In the genomic region with DNA sequence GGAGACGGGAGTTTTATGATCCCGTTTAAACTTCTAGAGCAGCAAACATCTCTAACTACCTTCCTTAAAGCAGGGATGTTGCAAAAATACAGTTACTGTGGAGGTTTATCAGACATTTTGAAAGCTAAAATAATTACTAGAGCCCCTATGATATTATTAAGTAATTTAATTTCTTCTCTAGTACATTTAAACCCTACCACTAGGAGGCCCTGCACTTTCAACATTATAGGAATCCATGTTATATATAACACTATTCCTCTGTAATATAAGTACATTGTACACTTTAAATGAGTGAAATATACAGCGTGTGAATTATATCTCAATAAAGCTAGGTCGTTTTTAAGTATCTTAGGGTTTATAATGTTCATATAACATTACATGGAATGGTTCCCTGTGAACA, we compare ENCODE assay signal across 14 cellular contexts. TPM values are rescaled to one million over a fixed set of nuclear protein-coding genes. Genes with fewer than 3 reads are reported as not detected.
DNase-seq lines count a peak whose midpoint lies in the region; ATAC-seq, FAIRE-seq and TF ChIP-seq lines count a peak whose summit lies in the region.
"Had no signal": no experiment of that assay in that cellular context is flagged by ENCODE, and none has a peak within 500 bp of the region (broad histone marks: within the 10 kb centered on the region; RNA-seq: fewer than 3 reads in every experiment).

No MANE protein-coding gene starts in this region.

- H3K36me3 ChIP-seq in BE2C (no peaks in the 10 kb centered on the region; the same call in 1 of the 2 replicates), GM12878 (ENCODE audit: control insufficient read depth in 2 of 2, insufficient read depth in 2 of 2, low read length in 1 of 2) (peaks cover 0 to 3% of the 10 kb centered on the region in 2 experiments; a peak in 1 of 4 replicates), right lobe of liver (no peaks in the 10 kb centered on the region), gastroesophageal sphincter (peaks cover 0 to 44% of the 10 kb centered on the region in 2 donors)
- H3K36me3 ChIP-seq: uterus had no signal

- no peak for DNase-seq in BE2C
- peak; percentile 12 for DNase-seq in HT-29 (ENCODE audit: low spot score)
- DNase-seq in GM12878 (ENCODE audit: low read depth, low spot score) = no peak
- no peak for DNase-seq in right lobe of liver
- DNase-seq in NCI-H2107 (lab: John Stamatoyannopoulos, UW) = no peak
- no peak for DNase-seq in SHP77 (lab: John Stamatoyannopoulos, UW)
- DNase-seq in RKO (ENCODE audit: low spot score) = no peak
- DNase-seq: NCI-H1092 treated with DMSO at 0.1 percent for 48 hours, spleen, uterus had no signal

- in situ Hi-C loops in GM12878 (cut with MboI) = no loop called here

- POLR2A ChIA-PET in GM12878 (lab: Charles Lee) = no interaction called here

- H3K4me3 ChIP-seq in BE2C (ENCODE audit: low read depth, low read length) (no peak overlapping the region), GM12878 (no peak overlapping the region), right lobe of liver (no peak overlapping the region), gastroesophageal sphincter (no peak overlapping the region)
- H3K4me3 ChIP-seq: spleen, uterus had no signal

- TF ChIP-seq CTCF in BE2C (IDR thresholded peaks at IDR 0.05; ENCODE audit: low read depth, low read length) (peak; percentile 20; the same call in 1 of the 2 replicates), GM12878 (IDR thresholded peaks at IDR 0.05 in 2 of 3, conservative IDR thresholded peaks at IDR 0.05 in 1 of 3; ENCODE audit: control insufficient read depth in 2 of 3, extremely low read depth in 1 of 3, insufficient read depth in 1 of 3, low read depth in 3 of 3, low read length in 3 of 3) (peak in 2 of 3 experiments; percentile 13 to 14; a peak in 2 of 6 replicates), right lobe of liver (IDR thresholded peaks at IDR 0.05) (peak in 3 of 4 donors; percentile 7 to 30 (median 25)), gastroesophageal sphincter (IDR thresholded peaks at IDR 0.05) (peak in 2 of 4 experiments; percentile 14 to 29)

- no peak overlapping the region for H3K27ac ChIP-seq in GM12878 (ENCODE audit: control insufficient read depth, insufficient read depth)
- no peak overlapping the region for H3K27ac ChIP-seq in right lobe of liver
- H3K27ac ChIP-seq in gastroesophageal sphincter = peak overlapping the region in 1 of 4 donors; percentile 53
- H3K27ac ChIP-seq: HL-60, spleen had no signal

- TF ChIP-seq EP300 in GM12878 (IDR thresholded peaks at IDR 0.05; ENCODE audit: borderline replicate concordance in 1 of 2, control insufficient read depth in 1 of 2, low read depth in 2 of 2, low read length in 2 of 2) (no peak), gastroesophageal sphincter (IDR thresholded peaks at IDR 0.05) (no peak)

- RAD21 ChIA-PET in GM12878 (lab: Charles Lee; ENCODE audit: unreplicated experiment) = no interaction called here

- no peak for TF ChIP-seq RAD21 in GM12878 (IDR thresholded peaks at IDR 0.05; ENCODE audit: insufficient read depth, low read depth, low read length)

- FAIRE-seq in GM12878 (lab: Jason Lieb, UNC) = no peak
- FAIRE-seq: D721Med, endometrium had no signal

- H3K4me2 ChIP-seq in GM12878 (ENCODE audit: control insufficient read depth, insufficient read depth) = no peak overlapping the region

- H3K9ac ChIP-seq in GM12878 (ENCODE audit: control insufficient read depth, insufficient read depth, low read length) = no peak overlapping the region

- ATAC-seq in GM12878 = peak; percentile 59
- no peak for ATAC-seq in right lobe of liver
- ATAC-seq in gastroesophageal sphincter = no peak

- CTCF ChIA-PET in GM12878 (lab: Yijun Ruan, JAX) = interaction anchor here (0.6 to 3.2 kb wide), 5 partner anchors 8 to 319 kb away, joined by 3 to 12 read pairs (median 3); no protein-coding TSS in a partner anchor

- WGBS in GM12878 (ENCODE audit: insufficient coverage, insufficient replicate concordance, low lambda C conversion rate, missing lambda C conversion rate) = 64% methylated on average over 4 of the region's 4 CpGs
- 92% methylated on average over 4 of the region's 4 CpGs for WGBS in right lobe of liver (ENCODE audit: insufficient coverage, low coverage, low lambda C conversion rate, missing lambda C conversion rate)
- WGBS in gastroesophageal sphincter (ENCODE audit: low coverage in 1 of 2), 2 donors = 45 to 69% methylated on average over 4 of the region's 4 CpGs

- no peaks in the 10 kb centered on the region for H3K79me2 ChIP-seq in GM12878 (ENCODE audit: control insufficient read depth, insufficient read depth, low read length)

- H2AFZ ChIP-seq in GM12878 (ENCODE audit: control insufficient read depth, low read depth, low read length) = no peak overlapping the region

- H3K9me3 ChIP-seq in BE2C (no peaks in the 10 kb centered on the region), GM12878 (replicated peaks; ENCODE audit: control insufficient read depth, insufficient read depth, low read length) (no peaks in the 10 kb centered on the region), right lobe of liver (no peaks in the 10 kb centered on the region), gastroesophageal sphincter (no peaks in the 10 kb centered on the region)
- H3K9me3 ChIP-seq: spleen, uterus had no signal

- SMC1A ChIA-PET in GM12878 (lab: Charles Lee; ENCODE audit: uncharacterized antibody, unreplicated experiment) = interaction anchor here (1.3 to 1.6 kb wide), 2 partner anchors 8 to 319 kb away, joined by 3 to 8 read pairs; no protein-coding TSS in a partner anchor

- H3K27me3 ChIP-seq in BE2C = no peaks in the 10 kb centered on the region
- no peaks in the 10 kb centered on the region for H3K27me3 ChIP-seq in GM12878 (replicated peaks in 1 of 2; ENCODE audit: control insufficient read depth in 2 of 2, insufficient read depth in 2 of 2, low read length in 1 of 2)
- H3K27me3 ChIP-seq in right lobe of liver = no peaks in the 10 kb centered on the region
- no peaks in the 10 kb centered on the region for H3K27me3 ChIP-seq in gastroesophageal sphincter
- H3K27me3 ChIP-seq: spleen, uterus had no signal

- no TSS peak for BruUV-seq in GM12878 (replicated peaks; lab: Mats Ljungman, UMichigan)

- no peaks in the 10 kb centered on the region for H4K20me1 ChIP-seq in GM12878 (ENCODE audit: control insufficient read depth, insufficient read depth)

- H3K4me1 ChIP-seq in BE2C (no peaks in the 10 kb centered on the region), GM12878 (ENCODE audit: control insufficient read depth, insufficient read depth, low read length) (no peaks in the 10 kb centered on the region), right lobe of liver (no peaks in the 10 kb centered on the region), gastroesophageal sphincter (peaks cover 0 to 45% (median 5%) of the 10 kb centered on the region in 3 donors)

- intact Hi-C loops in GM12878 (cut with micrococcal nuclease; ENCODE audit: unreplicated experiment) (no loop called here), right lobe of liver (cut with DNase I) (no loop called here)

- TF ChIP-seq POLR2A in GM12878 (IDR thresholded peaks at IDR 0.05; ENCODE audit: low read depth, low read length) (no peak), right lobe of liver (IDR thresholded peaks at IDR 0.05) (no peak), gastroesophageal sphincter (IDR thresholded peaks at IDR 0.05) (no peak)

TF ChIP-seq in GM12878, 131 proteins besides CTCF, POLR2A, EP300 and RAD21:
- TF ChIP-seq, protein P1, sequence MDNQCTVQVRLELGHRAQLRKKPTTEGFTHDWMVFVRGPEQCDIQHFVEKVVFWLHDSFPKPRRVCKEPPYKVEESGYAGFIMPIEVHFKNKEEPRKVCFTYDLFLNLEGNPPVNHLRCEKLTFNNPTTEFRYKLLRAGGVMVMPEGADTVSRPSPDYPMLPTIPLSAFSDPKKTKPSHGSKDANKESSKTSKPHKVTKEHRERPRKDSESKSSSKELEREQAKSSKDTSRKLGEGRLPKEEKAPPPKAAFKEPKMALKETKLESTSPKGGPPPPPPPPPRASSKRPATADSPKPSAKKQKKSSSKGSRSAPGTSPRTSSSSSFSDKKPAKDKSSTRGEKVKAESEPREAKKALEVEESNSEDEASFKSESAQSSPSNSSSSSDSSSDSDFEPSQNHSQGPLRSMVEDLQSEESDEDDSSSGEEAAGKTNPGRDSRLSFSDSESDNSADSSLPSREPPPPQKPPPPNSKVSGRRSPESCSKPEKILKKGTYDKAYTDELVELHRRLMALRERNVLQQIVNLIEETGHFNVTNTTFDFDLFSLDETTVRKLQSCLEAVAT (IDR thresholded peaks at IDR 0.05) = no peak

RNA-seq across cellular contexts. Expression of a gene that starts 11.5 kb away (rescaled TPM):
- 6.5 TPM for polyA plus RNA-seq in BE2C (2012; ENCODE audit: insufficient read depth, insufficient read length, low read depth)
- 5.6 and 8.1 TPM in 2 replicates for total RNA-seq in HT-29 (2014; rRNA removed; shearing (Covaris generic))
- 20.2 and 24.5 TPM in 2 replicates for total RNA-seq in GM12878 (2013; cell fraction: nucleolus; rRNA removed)
- total RNA-seq in GM12878 (2014; rRNA removed) (21.0 and 22.6 TPM in 2 replicates), GM12878 (2014; rRNA removed; fragmentation: Illumina TruSeq; extraction: Trizol) (20.4 and 21.1 TPM in 2 replicates), GM12878 (2021) (17.0 and 20.1 TPM in 2 replicates), right lobe of liver (1 to 10 TPM; 5.7 to 8.9 (median 7.0) TPM), gastroesophageal sphincter (10 to 100 TPM; 24.4 to 43.4 (median 26.8) TPM)
- 9.2 TPM for polyA plus RNA-seq in GM12878 (2011; ENCODE audit: low read depth)
- polyA plus RNA-seq in GM12878 (2011; rRNA removed) (20.5 and 21.0 TPM in 2 replicates), GM12878 (2014; fragmentation: Illumina TruSeq; extraction: Trizol) (24.6 and 25.1 TPM in 2 replicates), GM12878 (2014; fragmentation: Nextera tagmentation; extraction: Ambion mirVana) (10 to 100 TPM in 1 of 2 experiments, 1 to 10 TPM in 1; 7.1 to 11.6 TPM), GM12878 (2014; rRNA removed) (17.8 TPM in 2 replicates), GM12878 (2016; fragmentation: Nextera tagmentation; extraction: Ambion mirVana) (10 to 100 TPM; 19.9 to 23.6 TPM)
- polyA plus RNA-seq in GM12878 (2011; cell fraction: cytosol; rRNA removed) = 13.6 and 13.9 TPM in 2 replicates
- 23.2 and 28.8 TPM in 2 replicates for polyA plus RNA-seq in GM12878 (2011; cell fraction: nucleus; rRNA removed)
- 9.8 and 11.5 TPM in 2 replicates for polyA plus RNA-seq in GM12878 (2012)
- 24.0 and 36.6 TPM in 2 replicates for polyA minus RNA-seq in GM12878 (2011; rRNA and poly(A)+ RNA removed)
- 6.4 and 7.6 TPM in 2 replicates for polyA minus RNA-seq in GM12878 (2011; cell fraction: cytosol; rRNA and poly(A)+ RNA removed)
- polyA minus RNA-seq in GM12878 (2011; cell fraction: nucleus; rRNA and poly(A)+ RNA removed) = 20.8 and 41.3 TPM in 2 replicates
